Comparison of ENCODE assay signal across 12 cellular contexts in the genomic region with DNA sequence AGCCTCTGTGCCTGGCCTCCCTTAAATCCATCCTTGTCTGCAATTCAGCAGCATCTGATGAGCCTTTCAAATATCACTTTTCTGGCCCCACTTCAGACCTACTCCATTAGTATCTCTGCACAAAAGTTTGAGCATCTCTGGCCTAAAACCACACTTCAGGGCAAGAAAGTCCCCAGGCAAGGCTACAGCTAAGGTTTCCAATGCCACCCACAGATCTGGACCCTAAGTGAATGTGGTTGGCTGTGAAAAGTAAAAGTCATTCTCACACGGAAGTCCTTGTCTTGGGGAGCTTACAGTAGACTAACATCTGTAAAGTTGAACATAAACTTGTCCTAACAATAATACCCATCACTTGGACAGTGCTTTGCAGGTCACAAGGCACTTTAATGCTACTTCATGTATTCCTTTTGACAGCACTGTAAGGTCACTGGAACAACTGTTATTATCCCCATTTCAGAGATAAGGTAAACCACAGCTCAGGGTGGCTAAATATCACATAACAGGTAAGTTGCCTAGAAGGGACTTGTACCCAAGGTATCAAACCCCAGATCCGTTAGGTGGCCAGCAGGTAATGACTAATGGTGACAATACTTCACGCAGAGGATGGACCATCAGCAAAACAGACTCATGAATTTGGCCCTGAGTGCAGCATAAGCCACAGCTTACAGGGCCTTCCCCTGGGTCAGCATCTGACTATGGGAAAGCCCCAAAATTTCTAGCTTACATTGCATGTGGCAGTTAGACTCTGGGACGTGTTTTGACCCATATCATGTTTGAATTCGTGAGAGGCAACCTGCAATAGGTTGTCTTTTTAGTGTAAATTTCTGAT.
DNase-seq lines count a peak whose midpoint lies in the region; ATAC-seq and TF ChIP-seq lines count a peak whose summit lies in the region.
"Had no signal": no experiment of that assay in that cellular context is flagged by ENCODE, and none has a peak within 500 bp of the region (broad histone marks: within the 10 kb centered on the region; RNA-seq: fewer than 3 reads in every experiment).

No MANE protein-coding gene starts in this region.

- peaks cover 22% of the 10 kb centered on the region for H3K4me1 Mint-ChIP-seq in activated naive CD8-positive, alpha-beta T cell treated with anti-CD3 and anti-CD28 coated beads, Interleukin-2, amount 50 U/mL, for 24 hours
- no peaks in the 10 kb centered on the region for H3K4me1 Mint-ChIP-seq in activated naive CD8-positive, alpha-beta T cell treated with anti-CD3 and anti-CD28 coated beads for 36 hours

- no peaks in the 10 kb centered on the region for H3K4me1 ChIP-seq in esophagus squamous epithelium
- H3K4me1 ChIP-seq: spleen had no signal

- WGBS in esophagus squamous epithelium, 2 donors, result 52 to 68% methylated on average over 3 to 5 of the region's 5 CpGs

- H3K36me3 ChIP-seq in esophagus squamous epithelium, result peaks cover 0 to 4% (median 0%) of the 10 kb centered on the region in 3 donors

- H3K27ac ChIP-seq in esophagus squamous epithelium, result no peak overlapping the region
- H3K27ac ChIP-seq: HL-60, spleen had no signal

- DNase-seq in activated naive CD8-positive, alpha-beta T cell treated with anti-CD3 and anti-CD28 coated beads, Interleukin-2, amount 50 U/mL, for 24 hours, result no peak
- DNase-seq in activated naive CD8-positive, alpha-beta T cell treated with anti-CD3 and anti-CD28 coated beads for 36 hours, result no peak
- DNase-seq in Ammon's horn (ENCODE audit: low spot score) (no peak), nucleus accumbens (lab: John Stamatoyannopoulos, UW) (no peak), NCI-H2227 treated with DMSO at 0.1 percent for 48 hours (lab: John Stamatoyannopoulos, UW) (no peak), esophagus squamous epithelium (lab: John Stamatoyannopoulos, UW) (no peak)
- DNase-seq: NCI-H1417, spleen had no signal

- no peaks in the 10 kb centered on the region for H3K27me3 ChIP-seq in esophagus squamous epithelium
- H3K27me3 ChIP-seq: spleen had no signal

- no peaks in the 10 kb centered on the region for H3K9me3 ChIP-seq in esophagus squamous epithelium
- H3K9me3 ChIP-seq: spleen had no signal

- no peak overlapping the region for H3K4me3 ChIP-seq in esophagus squamous epithelium
- H3K4me3 ChIP-seq: spleen had no signal

- peak; percentile 47 for ATAC-seq in activated naive CD8-positive, alpha-beta T cell treated with anti-CD3 and anti-CD28 coated beads, Interleukin-2, amount 50 U/mL, for 24 hours
- ATAC-seq in GM21737 (IDR thresholded peaks at IDR 0.05; ENCODE audit: unreplicated experiment) (peak; percentile 72), HG03280 (IDR thresholded peaks at IDR 0.05; ENCODE audit: unreplicated experiment) (peak; percentile 86)

- TF ChIP-seq POLR2A in esophagus squamous epithelium (IDR thresholded peaks at IDR 0.05), result no peak

- no peaks in the 10 kb centered on the region for H3K27me3 Mint-ChIP-seq in activated naive CD8-positive, alpha-beta T cell treated with anti-CD3 and anti-CD28 coated beads, Interleukin-2, amount 50 U/mL, for 24 hours
- H3K27me3 Mint-ChIP-seq in activated naive CD8-positive, alpha-beta T cell treated with anti-CD3 and anti-CD28 coated beads for 36 hours, result no peaks in the 10 kb centered on the region

- no peaks in the 10 kb centered on the region for H3K36me3 Mint-ChIP-seq in activated naive CD8-positive, alpha-beta T cell treated with anti-CD3 and anti-CD28 coated beads, Interleukin-2, amount 50 U/mL, for 24 hours (ENCODE audit: low read depth)
- no peaks in the 10 kb centered on the region for H3K36me3 Mint-ChIP-seq in activated naive CD8-positive, alpha-beta T cell treated with anti-CD3 and anti-CD28 coated beads for 36 hours
- H3K36me3 Mint-ChIP-seq: activated naive CD4-positive, alpha-beta T cell treated with anti-CD3 and anti-CD28 coated beads, Interleukin-2, amount 50 U/mL, for 72 hours had no signal

- H3K27ac Mint-ChIP-seq in activated naive CD8-positive, alpha-beta T cell treated with anti-CD3 and anti-CD28 coated beads, Interleukin-2, amount 50 U/mL, for 24 hours, result no peak overlapping the region
- H3K27ac Mint-ChIP-seq in activated naive CD8-positive, alpha-beta T cell treated with anti-CD3 and anti-CD28 coated beads for 36 hours, result no peak overlapping the region
- H3K27ac Mint-ChIP-seq: activated naive CD4-positive, alpha-beta T cell treated with anti-CD3 and anti-CD28 coated beads, Interleukin-2, amount 50 U/mL, for 72 hours had no signal

- no peak for TF ChIP-seq CTCF in esophagus squamous epithelium (IDR thresholded peaks at IDR 0.05)

- H3K4me3 Mint-ChIP-seq in activated naive CD8-positive, alpha-beta T cell treated with anti-CD3 and anti-CD28 coated beads, Interleukin-2, amount 50 U/mL, for 24 hours, result no peak overlapping the region
- H3K4me3 Mint-ChIP-seq in activated naive CD8-positive, alpha-beta T cell treated with anti-CD3 and anti-CD28 coated beads for 36 hours, result no peak overlapping the region

- intact Hi-C loops in esophagus squamous epithelium (cut with DNase I), result no loop called here

- H3K9me3 Mint-ChIP-seq in activated naive CD8-positive, alpha-beta T cell treated with anti-CD3 and anti-CD28 coated beads, Interleukin-2, amount 50 U/mL, for 24 hours, result no peaks in the 10 kb centered on the region
- no peaks in the 10 kb centered on the region for H3K9me3 Mint-ChIP-seq in activated naive CD8-positive, alpha-beta T cell treated with anti-CD3 and anti-CD28 coated beads for 36 hours
- H3K9me3 Mint-ChIP-seq: activated naive CD4-positive, alpha-beta T cell treated with anti-CD3 and anti-CD28 coated beads, Interleukin-2, amount 50 U/mL, for 72 hours had no signal
